9 cellular contexts compared by ENCODE assay signal in the genomic region with DNA sequence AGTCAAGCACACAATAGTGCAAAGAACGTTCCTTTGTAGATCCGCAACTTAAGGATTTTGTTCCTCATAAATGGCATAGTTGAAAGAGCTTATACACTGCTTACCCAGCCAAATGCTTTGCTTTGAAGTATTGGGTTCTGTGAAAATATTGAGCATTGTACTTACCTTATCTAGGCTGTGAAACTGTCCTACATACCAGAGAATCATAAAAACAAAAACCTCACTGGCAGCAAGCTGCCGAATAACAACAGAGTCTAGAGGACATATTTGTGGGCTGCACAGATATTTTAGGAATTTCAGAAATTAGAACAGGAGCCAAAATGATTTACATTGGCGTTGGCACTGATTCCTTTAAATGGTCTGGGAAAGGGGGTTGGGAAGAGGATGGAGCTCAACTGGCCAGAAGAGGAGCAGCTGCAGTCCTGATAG.
DNase-seq lines count a peak whose midpoint lies in the region; ATAC-seq, FAIRE-seq and TF ChIP-seq lines count a peak whose summit lies in the region.
"Had no signal": no experiment of that assay in that cellular context is flagged by ENCODE, and none has a peak within 500 bp of the region (broad histone marks: within the 10 kb centered on the region; RNA-seq: fewer than 3 reads in every experiment).

No MANE protein-coding gene starts in this region.

- peak; percentile 43 for DNase-seq in H54 (ENCODE audit: insufficient read length, low spot score)
- peak; percentile 32 for DNase-seq in amniotic stem cell (lab: John Stamatoyannopoulos, UW)
- DNase-seq in right atrium auricular region (ENCODE audit: low spot score), result no peak
- no peak for DNase-seq in smooth muscle cell (lab: John Stamatoyannopoulos, UW; ENCODE audit: unreplicated experiment)
- DNase-seq in NCI-H1694 (lab: John Stamatoyannopoulos, UW), result no peak
- no peak for DNase-seq in iPS-NIHi7 (ENCODE audit: extremely low spot score)

- TF ChIP-seq CTCF in right atrium auricular region (IDR thresholded peaks at IDR 0.05) (no peak), smooth muscle cell (IDR thresholded peaks at IDR 0.05; ENCODE audit: borderline replicate concordance, insufficient read depth, poor library complexity, severe bottlenecking) (no peak)

- H3K4me2 ChIP-seq in smooth muscle cell, result peak overlapping the region; percentile 64

- H3K9me3 ChIP-seq in right atrium auricular region, result no peaks in the 10 kb centered on the region
- H3K9me3 ChIP-seq in smooth muscle cell (replicated peaks; ENCODE audit: low read depth), result no peaks in the 10 kb centered on the region

- H3K9ac ChIP-seq in smooth muscle cell (ENCODE audit: low read depth), result no peak overlapping the region

- no peak overlapping the region for H2AFZ ChIP-seq in smooth muscle cell (ENCODE audit: low read depth)

- H3K4me3 ChIP-seq in right atrium auricular region, result no peak overlapping the region
- H3K4me3 ChIP-seq in smooth muscle cell, result no peak overlapping the region

- ATAC-seq in HG03196 (IDR thresholded peaks at IDR 0.05; ENCODE audit: unreplicated experiment) (no peak), HG02970 (IDR thresholded peaks at IDR 0.05; ENCODE audit: low FRiP score, unreplicated experiment) (no peak)

- H3K27me3 ChIP-seq in right atrium auricular region (no peaks in the 10 kb centered on the region), smooth muscle cell (ENCODE audit: low read depth) (no peaks in the 10 kb centered on the region)

- peaks cover 27% of the 10 kb centered on the region for H4K20me1 ChIP-seq in smooth muscle cell (ENCODE audit: low read depth)

- H3K27ac ChIP-seq in right atrium auricular region (peak overlapping the region; percentile 60 to 77), smooth muscle cell (ENCODE audit: low read depth) (peak overlapping the region; percentile 37)
- H3K27ac ChIP-seq: HL-60 had no signal

- FAIRE-seq in H54 (lab: Jason Lieb, UNC), result peak; percentile 96

- H3K79me2 ChIP-seq in smooth muscle cell (ENCODE audit: low read depth), result no peaks in the 10 kb centered on the region

- 5% methylated on average over 4 of the region's 4 CpGs for WGBS in smooth muscle cell (ENCODE audit: low lambda C conversion rate)

- no peaks in the 10 kb centered on the region for H3F3A ChIP-seq in smooth muscle cell (ENCODE audit: low read depth)

- H3K4me1 ChIP-seq in right atrium auricular region (peaks cover 0 to 44% of the 10 kb centered on the region in 2 donors), smooth muscle cell (ENCODE audit: low read depth) (peaks cover 7% of the 10 kb centered on the region)

- no peak for TF ChIP-seq POLR2A in H54 (IDR thresholded peaks at IDR 0.05; ENCODE audit: low read depth, low read length)

- H3K36me3 ChIP-seq in right atrium auricular region (peaks cover 45% of the 10 kb centered on the region), smooth muscle cell (ENCODE audit: low read depth) (peaks cover 9% of the 10 kb centered on the region)

Comparison
In these comparisons a context has a peak if more than half of its experiments do, and no peak if none do; other contexts are left out.
1. DNase-seq: peak in H54 (single experiment) and amniotic stem cell (single experiment); none in right atrium auricular region (single experiment), smooth muscle cell (single experiment), NCI-H1694 (single experiment) and iPS-NIHi7 (single experiment).